8 cellular contexts compared by ENCODE assay signal in the genomic region with DNA sequence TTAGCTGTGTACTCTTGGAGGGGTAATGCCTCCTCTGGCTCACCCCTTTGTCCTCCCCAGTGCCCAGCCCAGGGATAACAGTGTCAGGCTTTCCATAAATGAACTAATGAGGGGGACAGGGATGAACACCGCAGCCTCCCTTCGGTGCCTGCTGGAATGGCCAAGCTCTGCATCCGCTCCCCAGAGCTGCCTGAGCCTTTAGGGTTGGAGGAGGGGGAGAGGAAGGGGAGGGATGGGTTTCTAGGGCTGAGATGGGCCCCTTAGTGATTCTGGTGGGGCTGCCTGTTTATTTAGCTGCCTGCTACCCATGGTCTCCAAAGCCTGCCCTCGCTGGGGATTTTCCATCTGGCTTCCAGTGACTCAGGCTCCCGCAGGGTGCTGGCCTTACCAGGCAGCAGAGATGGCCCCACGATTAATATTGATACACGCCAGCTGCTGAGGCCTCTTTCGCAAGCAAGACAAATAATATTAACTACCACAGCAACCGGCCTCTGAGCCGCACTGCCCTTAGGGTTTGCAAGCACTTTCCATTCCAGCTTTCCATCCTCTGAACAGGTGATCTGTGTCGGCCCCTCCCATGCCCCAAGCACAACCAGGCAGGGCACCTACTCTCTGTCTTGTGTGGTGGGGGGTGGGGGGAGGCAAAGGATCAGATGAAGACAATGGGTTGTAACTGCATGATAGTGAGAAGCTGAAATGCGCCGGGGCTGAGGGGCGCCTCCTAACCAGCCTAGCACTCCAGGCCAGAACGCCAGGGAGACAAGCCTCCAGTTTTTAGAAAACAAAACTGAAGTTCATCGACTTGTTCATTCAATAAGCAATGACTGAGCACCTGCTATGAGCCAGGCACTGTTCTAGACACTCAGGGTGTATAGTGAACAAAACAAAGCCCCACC. TPM values are rescaled to one million over a fixed set of nuclear protein-coding genes. Genes with fewer than 3 reads are reported as not detected.
DNase-seq lines count a peak whose midpoint lies in the region; ATAC-seq and TF ChIP-seq lines count a peak whose summit lies in the region.

No MANE protein-coding gene starts in this region.

- H3K4me3 ChIP-seq in AG10803 (ENCODE audit: low read length) = no peak overlapping the region

- H3K27ac Mint-ChIP-seq in WTC11 = no peak overlapping the region

- POLR2A ChIA-PET in WTC11 (lab: Charles Lee) = no interaction called here

- peak; percentile 9 for ATAC-seq in WTC11
- peak; percentile 59 for ATAC-seq in left lobe of liver
- no peak for ATAC-seq in HG02852 (IDR thresholded peaks at IDR 0.05; ENCODE audit: unreplicated experiment)
- no peak for ATAC-seq in HG03097 (IDR thresholded peaks at IDR 0.05; ENCODE audit: low FRiP score, unreplicated experiment)

- CTCF ChIA-PET in WTC11 (lab: Charles Lee) = interaction anchor here (0.6 to 1.8 kb wide), 7 partner anchors 10 to 530 kb away, joined by 3 to 14 read pairs (median 3); no protein-coding TSS in a partner anchor

- no peak overlapping the region for H3K4me3 Mint-ChIP-seq in WTC11

- TF ChIP-seq CTCF in AG10803 (conservative IDR thresholded peaks at IDR 0.05; ENCODE audit: low read length) (no peak), WTC11 (IDR thresholded peaks at IDR 0.05) (no peak)

- DNase-seq in AG10803 (ENCODE audit: low read depth) = peak; percentile 83
- DNase-seq in NCI-H1105 treated with DMSO at 0.1 percent for 48 hours (lab: John Stamatoyannopoulos, UW) = peak; percentile 50
- DNase-seq in WTC11 (ENCODE audit: low spot score) = no peak
- peak; percentile 89 for DNase-seq in left lobe of liver (ENCODE audit: low spot score)
- DNase-seq in activated CD4-positive, alpha-beta T cell treated with anti-CD3 and anti-CD28 coated beads, Interleukin-2, amount 50 U/mL, for 1 hour = no peak
- DNase-seq in OCI-M1 (lab: John Stamatoyannopoulos, UW) = no peak

- no peaks in the 10 kb centered on the region for H3K27me3 Mint-ChIP-seq in WTC11 (ENCODE audit: low read depth)

- H3K9me3 Mint-ChIP-seq in WTC11 = no peaks in the 10 kb centered on the region

- H3K4me1 Mint-ChIP-seq in WTC11 = peaks cover 15% of the 10 kb centered on the region

- H3K36me3 Mint-ChIP-seq in WTC11 = no peaks in the 10 kb centered on the region

TF ChIP-seq in WTC11, 78 proteins besides CTCF, POLR2A, EP300 and RAD21:
- TF ChIP-seq ETV6 (CRISPR knock-in tag; IDR thresholded peaks at IDR 0.05) (no peak), NFE2L1 (CRISPR knock-in tag; IDR thresholded peaks at IDR 0.05) (no peak), ATF1 (CRISPR knock-in tag; IDR thresholded peaks at IDR 0.05) (no peak), FOXK1 (CRISPR knock-in tag; IDR thresholded peaks at IDR 0.05) (no peak), GRHL2 (CRISPR knock-in tag; IDR thresholded peaks at IDR 0.05; ENCODE audit: insufficient replicate concordance, severe bottlenecking) (no peak), ZNF263 (CRISPR knock-in tag; IDR thresholded peaks at IDR 0.05; ENCODE audit: low read depth) (no peak), ZNF416 (CRISPR knock-in tag; IDR thresholded peaks at IDR 0.05) (no peak), ESRRA (CRISPR knock-in tag; IDR thresholded peaks at IDR 0.05; ENCODE audit: borderline replicate concordance) (no peak)
- TF ChIP-seq, protein P1, sequence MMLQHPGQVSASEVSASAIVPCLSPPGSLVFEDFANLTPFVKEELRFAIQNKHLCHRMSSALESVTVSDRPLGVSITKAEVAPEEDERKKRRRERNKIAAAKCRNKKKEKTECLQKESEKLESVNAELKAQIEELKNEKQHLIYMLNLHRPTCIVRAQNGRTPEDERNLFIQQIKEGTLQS (CRISPR knock-in tag; conservative IDR thresholded peaks at IDR 0.05) = no peak
- TF ChIP-seq, protein P2, sequence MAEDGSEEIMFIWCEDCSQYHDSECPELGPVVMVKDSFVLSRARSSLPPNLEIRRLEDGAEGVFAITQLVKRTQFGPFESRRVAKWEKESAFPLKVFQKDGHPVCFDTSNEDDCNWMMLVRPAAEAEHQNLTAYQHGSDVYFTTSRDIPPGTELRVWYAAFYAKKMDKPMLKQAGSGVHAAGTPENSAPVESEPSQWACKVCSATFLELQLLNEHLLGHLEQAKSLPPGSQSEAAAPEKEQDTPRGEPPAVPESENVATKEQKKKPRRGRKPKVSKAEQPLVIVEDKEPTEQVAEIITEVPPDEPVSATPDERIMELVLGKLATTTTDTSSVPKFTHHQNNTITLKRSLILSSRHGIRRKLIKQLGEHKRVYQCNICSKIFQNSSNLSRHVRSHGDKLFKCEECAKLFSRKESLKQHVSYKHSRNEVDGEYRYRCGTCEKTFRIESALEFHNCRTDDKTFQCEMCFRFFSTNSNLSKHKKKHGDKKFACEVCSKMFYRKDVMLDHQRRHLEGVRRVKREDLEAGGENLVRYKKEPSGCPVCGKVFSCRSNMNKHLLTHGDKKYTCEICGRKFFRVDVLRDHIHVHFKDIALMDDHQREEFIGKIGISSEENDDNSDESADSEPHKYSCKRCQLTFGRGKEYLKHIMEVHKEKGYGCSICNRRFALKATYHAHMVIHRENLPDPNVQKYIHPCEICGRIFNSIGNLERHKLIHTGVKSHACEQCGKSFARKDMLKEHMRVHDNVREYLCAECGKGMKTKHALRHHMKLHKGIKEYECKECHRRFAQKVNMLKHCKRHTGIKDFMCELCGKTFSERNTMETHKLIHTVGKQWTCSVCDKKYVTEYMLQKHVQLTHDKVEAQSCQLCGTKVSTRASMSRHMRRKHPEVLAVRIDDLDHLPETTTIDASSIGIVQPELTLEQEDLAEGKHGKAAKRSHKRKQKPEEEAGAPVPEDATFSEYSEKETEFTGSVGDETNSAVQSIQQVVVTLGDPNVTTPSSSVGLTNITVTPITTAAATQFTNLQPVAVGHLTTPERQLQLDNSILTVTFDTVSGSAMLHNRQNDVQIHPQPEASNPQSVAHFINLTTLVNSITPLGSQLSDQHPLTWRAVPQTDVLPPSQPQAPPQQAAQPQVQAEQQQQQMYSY (CRISPR knock-in tag; IDR thresholded peaks at IDR 0.05) = no peak
- TF ChIP-seq, protein P3, sequence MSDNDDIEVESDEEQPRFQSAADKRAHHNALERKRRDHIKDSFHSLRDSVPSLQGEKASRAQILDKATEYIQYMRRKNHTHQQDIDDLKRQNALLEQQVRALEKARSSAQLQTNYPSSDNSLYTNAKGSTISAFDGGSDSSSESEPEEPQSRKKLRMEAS (CRISPR knock-in tag; IDR thresholded peaks at IDR 0.05) = no peak

RNA-seq across cellular contexts. Expression of a gene that starts 56.7 kb away (rescaled TPM):
- total RNA-seq in WTC11 (2021) (14.1 to 17.6 TPM (median 16.0 TPM) in 3 replicates), left lobe of liver (4.7 TPM)

Comparison
In these comparisons a context has a peak if more than half of its experiments do, and no peak if none do; other contexts are left out.
1. DNase-seq: peak in AG10803 (single experiment), NCI-H1105 treated with DMSO at 0.1 percent for 48 hours (single experiment) and left lobe of liver (single experiment); none in WTC11 (single experiment), activated CD4-positive, alpha-beta T cell treated with anti-CD3 and anti-CD28 coated beads, Interleukin-2, amount 50 U/mL, for 1 hour (single experiment) and OCI-M1 (single experiment).
2. ATAC-seq: peak in WTC11 (single experiment) and left lobe of liver (single experiment); none in HG02852 (single experiment) and HG03097 (single experiment).